13 cellular contexts compared by ENCODE assay signal in the genomic region with DNA sequence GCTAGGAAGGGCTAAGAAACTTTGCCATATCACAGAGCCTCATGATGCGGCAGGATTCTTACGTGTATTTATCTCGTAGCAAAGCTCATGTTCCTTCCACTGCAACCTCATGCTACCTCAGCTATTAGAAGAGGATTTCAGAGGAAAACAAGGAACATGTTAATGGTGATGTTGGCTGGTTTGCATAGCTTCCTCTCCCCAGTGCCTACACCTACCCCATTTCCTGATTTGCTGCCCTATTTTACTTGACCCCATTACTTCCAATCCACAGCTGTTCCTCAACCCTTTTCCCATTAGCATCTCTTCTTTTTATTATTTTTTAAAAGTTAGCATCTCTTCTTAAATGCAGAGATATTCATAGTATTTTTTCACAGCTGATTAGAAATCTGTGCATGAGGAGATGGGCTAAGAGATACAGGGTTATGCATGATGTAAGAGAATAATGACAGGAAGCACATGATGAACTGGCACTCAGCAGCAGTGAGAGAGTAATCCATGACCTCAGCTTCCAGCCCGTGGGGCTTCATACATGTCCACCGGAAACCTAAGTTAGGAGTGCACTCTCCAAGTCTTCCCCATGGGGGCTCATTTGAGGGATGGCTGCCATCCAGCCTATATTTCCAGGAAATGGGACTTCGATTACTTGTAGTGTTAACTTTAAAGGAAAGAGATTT.
DNase-seq lines count a peak whose midpoint lies in the region; ATAC-seq and TF ChIP-seq lines count a peak whose summit lies in the region.
"Had no signal": no experiment of that assay in that cellular context is flagged by ENCODE, and none has a peak within 500 bp of the region (broad histone marks: within the 10 kb centered on the region; RNA-seq: fewer than 3 reads in every experiment).

No MANE protein-coding gene starts in this region.

- peaks cover 2% of the 10 kb centered on the region for H3K36me3 Mint-ChIP-seq in activated naive CD8-positive, alpha-beta T cell treated with anti-CD3 and anti-CD28 coated beads, Interleukin-2, amount 50 U/mL, for 24 hours (ENCODE audit: low read depth)
- H3K36me3 Mint-ChIP-seq in endodermal cell (ENCODE audit: low read depth): peaks cover 2% of the 10 kb centered on the region

- H2AFZ ChIP-seq in GM23248: no peak overlapping the region
- H2AFZ ChIP-seq in mesenchymal stem cell (ENCODE audit: low read depth, low read length): no peak overlapping the region

- no peaks in the 10 kb centered on the region; the same call in 1 of the 2 replicates for H3K4me1 ChIP-seq in GM23248 (ENCODE audit: insufficient read depth)
- no peaks in the 10 kb centered on the region for H3K4me1 ChIP-seq in mesenchymal stem cell (ENCODE audit: control insufficient read depth, insufficient read depth, low read depth, low read length)
- peaks cover 12% of the 10 kb centered on the region for H3K4me1 ChIP-seq in endodermal cell (ENCODE audit: control insufficient read depth, insufficient read depth, low read length)

- no peak overlapping the region for H3K4me2 ChIP-seq in GM23248 (ENCODE audit: unreplicated experiment)
- H3K4me2 ChIP-seq in mesenchymal stem cell (ENCODE audit: low read length, poor library complexity, severe bottlenecking): no peak overlapping the region

- no peaks in the 10 kb centered on the region for H3K27me3 Mint-ChIP-seq in activated naive CD8-positive, alpha-beta T cell treated with anti-CD3 and anti-CD28 coated beads, Interleukin-2, amount 50 U/mL, for 24 hours
- no peaks in the 10 kb centered on the region for H3K27me3 Mint-ChIP-seq in endodermal cell (ENCODE audit: insufficient read depth)

- no peak overlapping the region for H3K4ac ChIP-seq in mesenchymal stem cell (ENCODE audit: low read depth in 1 of 2, low read length in 2 of 2)

- no peaks in the 10 kb centered on the region for H3K79me2 ChIP-seq in GM23248 (ENCODE audit: insufficient read depth)

- H3K27me3 ChIP-seq in GM23248 (replicated peaks; ENCODE audit: insufficient read depth) (no peaks in the 10 kb centered on the region), mesenchymal stem cell (ENCODE audit: control insufficient read depth in 1 of 2, insufficient read depth in 1 of 2, low read length in 2 of 2) (no peaks in the 10 kb centered on the region), endodermal cell (ENCODE audit: control insufficient read depth, insufficient read depth, low read length, poor library complexity, severe bottlenecking) (no peaks in the 10 kb centered on the region)
- H3K27me3 ChIP-seq: transverse colon had no signal

- no peak overlapping the region for H2BK12ac ChIP-seq in mesenchymal stem cell (ENCODE audit: low read length in 2 of 2)

- no peak overlapping the region for H4K8ac ChIP-seq in mesenchymal stem cell (ENCODE audit: low read length)

- H3K9ac ChIP-seq in GM23248 (no peak overlapping the region), mesenchymal stem cell (ENCODE audit: low read length) (no peak overlapping the region), endodermal cell (ENCODE audit: extremely low read depth, low read length, poor library complexity, severe bottlenecking) (no peak overlapping the region)

- no peak overlapping the region for H2BK15ac ChIP-seq in mesenchymal stem cell (ENCODE audit: low read depth, poor library complexity, severe bottlenecking)

- H2BK5ac ChIP-seq in mesenchymal stem cell (ENCODE audit: low read depth, low read length, poor library complexity, severe bottlenecking): no peak overlapping the region

- H3K14ac ChIP-seq in mesenchymal stem cell (ENCODE audit: low read length in 2 of 2): no peak overlapping the region

- no peak overlapping the region for H3K27ac ChIP-seq in GM23248
- no peak overlapping the region for H3K27ac ChIP-seq in mesenchymal stem cell (ENCODE audit: low read length, poor library complexity, severe bottlenecking)
- H3K27ac ChIP-seq in endodermal cell (ENCODE audit: low read depth, low read length): no peak overlapping the region
- H3K27ac ChIP-seq: 22Rv1, transverse colon had no signal

- H3K9me2 ChIP-seq in GM23248 (ENCODE audit: insufficient read depth): no peaks in the 10 kb centered on the region

- H4K91ac ChIP-seq in mesenchymal stem cell (ENCODE audit: low read length): no peak overlapping the region

- H4K20me1 ChIP-seq in GM23248 (ENCODE audit: insufficient read depth): no peaks in the 10 kb centered on the region

- H3K4me3 ChIP-seq in GM23248 (no peak overlapping the region), mesenchymal stem cell (ENCODE audit: insufficient read depth in 1 of 2, low read depth in 1 of 2, low read length in 2 of 2) (no peak overlapping the region), endodermal cell (ENCODE audit: low read length) (no peak overlapping the region)
- H3K4me3 ChIP-seq: transverse colon had no signal

- H3K79me1 ChIP-seq in mesenchymal stem cell (replicated peaks; ENCODE audit: low read length, poor library complexity, severe bottlenecking): no peaks in the 10 kb centered on the region

- H2AK5ac ChIP-seq in mesenchymal stem cell (ENCODE audit: low read length, severe bottlenecking): no peak overlapping the region

- 59 to 63% methylated on average over 6 of the region's 6 CpGs for whole genome bisulfite sequencing in GM23248 (ENCODE audit: low coverage in 1 of 2, low lambda C conversion rate in 2 of 2, missing lambda C conversion rate in 2 of 2), 2 experiments
- WGBS in mesenchymal stem cell: 79% methylated on average over 6 of the region's 6 CpGs
- WGBS in endodermal cell (ENCODE audit: insufficient coverage in 1 of 2, insufficient read length in 1 of 2), 2 experiments: 94 to 95% methylated on average over 6 of the region's 6 CpGs

- no peak overlapping the region for H2BK120ac ChIP-seq in mesenchymal stem cell (ENCODE audit: low read depth, low read length)

- no peak overlapping the region for H3K4me3 Mint-ChIP-seq in activated naive CD8-positive, alpha-beta T cell treated with anti-CD3 and anti-CD28 coated beads, Interleukin-2, amount 50 U/mL, for 24 hours
- H3K4me3 Mint-ChIP-seq in endodermal cell: no peak overlapping the region

- peak; percentile 33 for ATAC-seq in activated naive CD8-positive, alpha-beta T cell treated with anti-CD3 and anti-CD28 coated beads, Interleukin-2, amount 50 U/mL, for 24 hours

- H3K27ac Mint-ChIP-seq in activated naive CD8-positive, alpha-beta T cell treated with anti-CD3 and anti-CD28 coated beads, Interleukin-2, amount 50 U/mL, for 24 hours: no peak overlapping the region
- H3K27ac Mint-ChIP-seq in endodermal cell: no peak overlapping the region

- TF ChIP-seq CTCF in endodermal cell (conservative IDR thresholded peaks at IDR 0.05): no peak

- peaks cover 31% of the 10 kb centered on the region for H3K4me1 Mint-ChIP-seq in activated naive CD8-positive, alpha-beta T cell treated with anti-CD3 and anti-CD28 coated beads, Interleukin-2, amount 50 U/mL, for 24 hours
- peaks cover 19% of the 10 kb centered on the region for H3K4me1 Mint-ChIP-seq in endodermal cell

- in situ Hi-C loops in GM23248 (cut with MboI): loop anchor here (10.0 kb wide), 1 partner anchor 503 kb away; no protein-coding TSS in a partner anchor

- H3K36me3 ChIP-seq in GM23248 (ENCODE audit: low read depth) (no peaks in the 10 kb centered on the region), mesenchymal stem cell (ENCODE audit: control insufficient read depth in 1 of 2, insufficient read depth in 2 of 2, low read depth in 1 of 2, low read length in 2 of 2) (no peaks in the 10 kb centered on the region), endodermal cell (ENCODE audit: control insufficient read depth, insufficient read depth, low read length) (no peaks in the 10 kb centered on the region)
- H3K36me3 ChIP-seq: transverse colon had no signal

- H3K23ac ChIP-seq in mesenchymal stem cell (ENCODE audit: low read length in 2 of 2): no peak overlapping the region

- peaks cover 17% of the 10 kb centered on the region for H3K9me3 Mint-ChIP-seq in activated naive CD8-positive, alpha-beta T cell treated with anti-CD3 and anti-CD28 coated beads, Interleukin-2, amount 50 U/mL, for 24 hours
- peaks cover 11% of the 10 kb centered on the region for H3K9me3 Mint-ChIP-seq in endodermal cell

- DNase-seq in DMS 273 (lab: John Stamatoyannopoulos, UW; ENCODE audit: unreplicated experiment) (peak; percentile 16), DMS 273 treated with DMSO at 0.1 percent for 48 hours (lab: John Stamatoyannopoulos, UW) (no peak), GM23248 (peak; percentile 45), mesenchymal stem cell (peak; percentile 24), endodermal cell (no peak), NCI-H748 treated with DMSO at 0.1 percent for 48 hours (lab: John Stamatoyannopoulos, UW) (no peak)
- no peak for DNase-seq in activated naive CD8-positive, alpha-beta T cell treated with anti-CD3 and anti-CD28 coated beads, Interleukin-2, amount 50 U/mL, for 24 hours
- no peak for DNase-seq in stimulated activated CD4-positive, alpha-beta T cell treated with anti-CD3 and anti-CD28 coated beads, Interleukin-2, amount 100 ng/mL, for 48 hours
- DNase-seq: activated CD8-positive, alpha-beta memory T cell treated with anti-CD3 and anti-CD28 coated beads for 24 hours; IMR-90; SHP77 treated with DMSO at 0.1 percent for 48 hours; transverse colon had no signal

- no peaks in the 10 kb centered on the region for H3F3A ChIP-seq in GM23248 (ENCODE audit: insufficient read depth)

- no peaks in the 10 kb centered on the region for H3K9me3 ChIP-seq in GM23248 (ENCODE audit: low read depth)
- H3K9me3 ChIP-seq in mesenchymal stem cell (ENCODE audit: control insufficient read depth, low read length): no peaks in the 10 kb centered on the region
- H3K9me3 ChIP-seq in endodermal cell (ENCODE audit: control insufficient read depth, low read length): peaks cover 9% of the 10 kb centered on the region
- H3K9me3 ChIP-seq: transverse colon had no signal

- no peak overlapping the region for H3K18ac ChIP-seq in mesenchymal stem cell (ENCODE audit: low read depth in 1 of 2, low read length in 2 of 2)

Comparison
In these comparisons a context has a peak if more than half of its experiments do, and no peak if none do; other contexts are left out.
1. DNase-seq: peak in DMS 273 (single experiment), GM23248 (single experiment) and mesenchymal stem cell (single experiment); none in DMS 273 treated with DMSO at 0.1 percent for 48 hours (single experiment), activated naive CD8-positive, alpha-beta T cell treated with anti-CD3 and anti-CD28 coated beads, Interleukin-2, amount 50 U/mL, for 24 hours (single experiment), stimulated activated CD4-positive, alpha-beta T cell treated with anti-CD3 and anti-CD28 coated beads, Interleukin-2, amount 100 ng/mL, for 48 hours (0 of 2), endodermal cell (single experiment) and NCI-H748 treated with DMSO at 0.1 percent for 48 hours (single experiment).